Comparison of ENCODE assay signal across 1 cellular context in the genomic region with DNA sequence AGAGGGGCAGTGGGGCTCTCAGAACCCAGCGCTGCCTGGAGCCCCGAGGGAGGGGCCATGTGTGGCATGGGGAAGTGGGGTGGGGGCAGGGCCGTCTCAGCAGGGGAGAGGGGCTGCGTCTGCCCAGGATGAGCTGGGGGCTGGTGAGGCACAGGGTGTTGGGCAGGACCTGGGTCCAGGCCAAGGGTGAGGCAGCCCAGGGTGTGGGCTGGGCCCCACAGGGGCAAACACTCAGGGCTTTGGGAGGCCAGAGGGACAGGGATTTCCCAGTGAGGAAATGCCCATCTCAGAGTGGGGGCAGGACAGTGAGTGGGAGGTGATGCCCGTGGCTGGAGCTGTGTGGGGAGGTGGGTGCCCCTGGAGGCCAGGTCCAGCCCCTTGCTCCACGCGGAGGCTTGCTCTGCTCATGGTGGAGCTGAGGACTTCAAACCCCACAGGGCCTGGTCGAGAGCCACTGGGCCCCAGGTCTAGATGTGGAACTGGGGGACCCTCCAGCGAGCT.
TF ChIP-seq lines count a peak whose summit lies in the region.

No MANE protein-coding gene starts in this region.

TF ChIP-seq in HepG2, 621 proteins besides CTCF, POLR2A, EP300 and RAD21 (continues in another document):
- TF ChIP-seq, protein P1, sequence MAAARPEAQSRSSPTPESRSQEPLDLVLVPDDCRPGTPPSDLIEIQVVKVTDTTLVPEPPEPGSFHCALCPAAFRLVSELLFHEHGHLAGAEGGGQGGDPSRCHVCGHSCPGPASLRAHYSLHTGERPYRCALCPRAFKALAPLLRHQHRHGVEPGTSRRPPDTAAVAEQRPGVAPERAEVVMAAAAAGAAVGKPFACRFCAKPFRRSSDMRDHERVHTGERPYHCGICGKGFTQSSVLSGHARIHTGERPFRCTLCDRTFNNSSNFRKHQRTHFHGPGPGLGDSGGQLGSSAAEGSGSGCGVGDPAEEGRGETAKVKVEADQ (CRISPR knock-in tag; IDR thresholded peaks at IDR 0.05; ENCODE audit: borderline replicate concordance) = no peak
- TF ChIP-seq, protein P2, sequence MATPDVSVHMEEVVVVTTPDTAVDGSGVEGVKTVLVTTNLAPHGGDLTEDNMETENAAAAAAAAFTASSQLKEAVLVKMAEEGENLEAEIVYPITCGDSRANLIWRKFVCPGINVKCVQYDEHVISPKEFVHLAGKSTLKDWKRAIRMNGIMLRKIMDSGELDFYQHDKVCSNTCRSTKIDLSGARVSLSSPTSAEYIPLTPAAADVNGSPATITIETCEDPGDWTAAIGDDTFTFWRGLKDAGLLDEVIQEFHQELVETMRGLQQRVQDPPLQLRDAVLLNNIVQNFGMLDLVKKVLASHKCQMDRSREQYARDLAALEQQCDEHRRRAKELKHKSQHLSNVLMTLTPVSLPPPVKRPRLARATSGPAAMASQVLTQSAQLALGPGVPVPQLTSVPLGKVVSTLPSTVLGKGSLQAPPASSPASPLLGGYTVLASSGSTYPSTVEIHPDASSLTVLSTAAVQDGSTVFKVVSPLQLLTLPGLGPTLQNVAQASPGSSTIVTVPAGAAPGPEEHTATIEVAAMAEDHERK (CRISPR knock-in tag; IDR thresholded peaks at IDR 0.05; ENCODE audit: low read depth) = no peak
- TF ChIP-seq, protein P3, sequence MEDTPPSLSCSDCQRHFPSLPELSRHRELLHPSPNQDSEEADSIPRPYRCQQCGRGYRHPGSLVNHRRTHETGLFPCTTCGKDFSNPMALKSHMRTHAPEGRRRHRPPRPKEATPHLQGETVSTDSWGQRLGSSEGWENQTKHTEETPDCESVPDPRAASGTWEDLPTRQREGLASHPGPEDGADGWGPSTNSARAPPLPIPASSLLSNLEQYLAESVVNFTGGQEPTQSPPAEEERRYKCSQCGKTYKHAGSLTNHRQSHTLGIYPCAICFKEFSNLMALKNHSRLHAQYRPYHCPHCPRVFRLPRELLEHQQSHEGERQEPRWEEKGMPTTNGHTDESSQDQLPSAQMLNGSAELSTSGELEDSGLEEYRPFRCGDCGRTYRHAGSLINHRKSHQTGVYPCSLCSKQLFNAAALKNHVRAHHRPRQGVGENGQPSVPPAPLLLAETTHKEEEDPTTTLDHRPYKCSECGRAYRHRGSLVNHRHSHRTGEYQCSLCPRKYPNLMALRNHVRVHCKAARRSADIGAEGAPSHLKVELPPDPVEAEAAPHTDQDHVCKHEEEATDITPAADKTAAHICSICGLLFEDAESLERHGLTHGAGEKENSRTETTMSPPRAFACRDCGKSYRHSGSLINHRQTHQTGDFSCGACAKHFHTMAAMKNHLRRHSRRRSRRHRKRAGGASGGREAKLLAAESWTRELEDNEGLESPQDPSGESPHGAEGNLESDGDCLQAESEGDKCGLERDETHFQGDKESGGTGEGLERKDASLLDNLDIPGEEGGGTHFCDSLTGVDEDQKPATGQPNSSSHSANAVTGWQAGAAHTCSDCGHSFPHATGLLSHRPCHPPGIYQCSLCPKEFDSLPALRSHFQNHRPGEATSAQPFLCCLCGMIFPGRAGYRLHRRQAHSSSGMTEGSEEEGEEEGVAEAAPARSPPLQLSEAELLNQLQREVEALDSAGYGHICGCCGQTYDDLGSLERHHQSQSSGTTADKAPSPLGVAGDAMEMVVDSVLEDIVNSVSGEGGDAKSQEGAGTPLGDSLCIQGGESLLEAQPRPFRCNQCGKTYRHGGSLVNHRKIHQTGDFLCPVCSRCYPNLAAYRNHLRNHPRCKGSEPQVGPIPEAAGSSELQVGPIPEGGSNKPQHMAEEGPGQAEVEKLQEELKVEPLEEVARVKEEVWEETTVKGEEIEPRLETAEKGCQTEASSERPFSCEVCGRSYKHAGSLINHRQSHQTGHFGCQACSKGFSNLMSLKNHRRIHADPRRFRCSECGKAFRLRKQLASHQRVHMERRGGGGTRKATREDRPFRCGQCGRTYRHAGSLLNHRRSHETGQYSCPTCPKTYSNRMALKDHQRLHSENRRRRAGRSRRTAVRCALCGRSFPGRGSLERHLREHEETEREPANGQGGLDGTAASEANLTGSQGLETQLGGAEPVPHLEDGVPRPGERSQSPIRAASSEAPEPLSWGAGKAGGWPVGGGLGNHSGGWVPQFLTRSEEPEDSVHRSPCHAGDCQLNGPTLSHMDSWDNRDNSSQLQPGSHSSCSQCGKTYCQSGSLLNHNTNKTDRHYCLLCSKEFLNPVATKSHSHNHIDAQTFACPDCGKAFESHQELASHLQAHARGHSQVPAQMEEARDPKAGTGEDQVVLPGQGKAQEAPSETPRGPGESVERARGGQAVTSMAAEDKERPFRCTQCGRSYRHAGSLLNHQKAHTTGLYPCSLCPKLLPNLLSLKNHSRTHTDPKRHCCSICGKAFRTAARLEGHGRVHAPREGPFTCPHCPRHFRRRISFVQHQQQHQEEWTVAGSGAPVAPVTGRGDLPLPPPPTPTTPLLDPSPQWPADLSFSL (CRISPR knock-in tag; IDR thresholded peaks at IDR 0.05) = 0 out of 2 replicates have a peak, but pooled peaks have one; percentile 13
- no peak for TF ChIP-seq FOXC1 (CRISPR knock-in tag; IDR thresholded peaks at IDR 0.05; ENCODE audit: borderline replicate concordance)
- TF ChIP-seq ZNF335 (CRISPR knock-in tag; IDR thresholded peaks at IDR 0.05) = no peak
- TF ChIP-seq MYC (CRISPR knock-in tag; IDR thresholded peaks at IDR 0.05; ENCODE audit: borderline replicate concordance) = no peak
- TF ChIP-seq JARID2 (CRISPR knock-in tag; IDR thresholded peaks at IDR 0.05; ENCODE audit: insufficient replicate concordance) = no peak
- TF ChIP-seq JUNB (CRISPR knock-in tag; IDR thresholded peaks at IDR 0.05; ENCODE audit: borderline replicate concordance) = no peak
- TF ChIP-seq ZNF432 (CRISPR knock-in tag; IDR thresholded peaks at IDR 0.05; ENCODE audit: borderline replicate concordance) = no peak
- TF ChIP-seq, protein P4, sequence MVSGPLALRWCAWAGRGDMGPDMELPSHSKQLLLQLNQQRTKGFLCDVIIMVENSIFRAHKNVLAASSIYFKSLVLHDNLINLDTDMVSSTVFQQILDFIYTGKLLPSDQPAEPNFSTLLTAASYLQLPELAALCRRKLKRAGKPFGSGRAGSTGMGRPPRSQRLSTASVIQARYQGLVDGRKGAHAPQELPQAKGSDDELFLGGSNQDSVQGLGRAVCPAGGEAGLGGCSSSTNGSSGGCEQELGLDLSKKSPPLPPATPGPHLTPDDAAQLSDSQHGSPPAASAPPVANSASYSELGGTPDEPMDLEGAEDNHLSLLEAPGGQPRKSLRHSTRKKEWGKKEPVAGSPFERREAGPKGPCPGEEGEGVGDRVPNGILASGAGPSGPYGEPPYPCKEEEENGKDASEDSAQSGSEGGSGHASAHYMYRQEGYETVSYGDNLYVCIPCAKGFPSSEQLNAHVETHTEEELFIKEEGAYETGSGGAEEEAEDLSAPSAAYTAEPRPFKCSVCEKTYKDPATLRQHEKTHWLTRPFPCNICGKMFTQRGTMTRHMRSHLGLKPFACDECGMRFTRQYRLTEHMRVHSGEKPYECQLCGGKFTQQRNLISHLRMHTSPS (CRISPR knock-in tag; IDR thresholded peaks at IDR 0.05; ENCODE audit: low read depth) = peak; percentile 40; the same call in 1 of the 2 replicates
- TF ChIP-seq NFKB2 (CRISPR knock-in tag; IDR thresholded peaks at IDR 0.05; ENCODE audit: borderline replicate concordance) = no peak
- no peak for TF ChIP-seq HDAC1 (CRISPR knock-in tag; IDR thresholded peaks at IDR 0.05)
- TF ChIP-seq, protein P5, sequence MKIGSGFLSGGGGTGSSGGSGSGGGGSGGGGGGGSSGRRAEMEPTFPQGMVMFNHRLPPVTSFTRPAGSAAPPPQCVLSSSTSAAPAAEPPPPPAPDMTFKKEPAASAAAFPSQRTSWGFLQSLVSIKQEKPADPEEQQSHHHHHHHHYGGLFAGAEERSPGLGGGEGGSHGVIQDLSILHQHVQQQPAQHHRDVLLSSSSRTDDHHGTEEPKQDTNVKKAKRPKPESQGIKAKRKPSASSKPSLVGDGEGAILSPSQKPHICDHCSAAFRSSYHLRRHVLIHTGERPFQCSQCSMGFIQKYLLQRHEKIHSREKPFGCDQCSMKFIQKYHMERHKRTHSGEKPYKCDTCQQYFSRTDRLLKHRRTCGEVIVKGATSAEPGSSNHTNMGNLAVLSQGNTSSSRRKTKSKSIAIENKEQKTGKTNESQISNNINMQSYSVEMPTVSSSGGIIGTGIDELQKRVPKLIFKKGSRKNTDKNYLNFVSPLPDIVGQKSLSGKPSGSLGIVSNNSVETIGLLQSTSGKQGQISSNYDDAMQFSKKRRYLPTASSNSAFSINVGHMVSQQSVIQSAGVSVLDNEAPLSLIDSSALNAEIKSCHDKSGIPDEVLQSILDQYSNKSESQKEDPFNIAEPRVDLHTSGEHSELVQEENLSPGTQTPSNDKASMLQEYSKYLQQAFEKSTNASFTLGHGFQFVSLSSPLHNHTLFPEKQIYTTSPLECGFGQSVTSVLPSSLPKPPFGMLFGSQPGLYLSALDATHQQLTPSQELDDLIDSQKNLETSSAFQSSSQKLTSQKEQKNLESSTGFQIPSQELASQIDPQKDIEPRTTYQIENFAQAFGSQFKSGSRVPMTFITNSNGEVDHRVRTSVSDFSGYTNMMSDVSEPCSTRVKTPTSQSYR (CRISPR knock-in tag; IDR thresholded peaks at IDR 0.05; ENCODE audit: borderline replicate concordance) = no peak
- no peak for TF ChIP-seq ZNF205 (CRISPR knock-in tag; IDR thresholded peaks at IDR 0.05)
- TF ChIP-seq, protein P6, sequence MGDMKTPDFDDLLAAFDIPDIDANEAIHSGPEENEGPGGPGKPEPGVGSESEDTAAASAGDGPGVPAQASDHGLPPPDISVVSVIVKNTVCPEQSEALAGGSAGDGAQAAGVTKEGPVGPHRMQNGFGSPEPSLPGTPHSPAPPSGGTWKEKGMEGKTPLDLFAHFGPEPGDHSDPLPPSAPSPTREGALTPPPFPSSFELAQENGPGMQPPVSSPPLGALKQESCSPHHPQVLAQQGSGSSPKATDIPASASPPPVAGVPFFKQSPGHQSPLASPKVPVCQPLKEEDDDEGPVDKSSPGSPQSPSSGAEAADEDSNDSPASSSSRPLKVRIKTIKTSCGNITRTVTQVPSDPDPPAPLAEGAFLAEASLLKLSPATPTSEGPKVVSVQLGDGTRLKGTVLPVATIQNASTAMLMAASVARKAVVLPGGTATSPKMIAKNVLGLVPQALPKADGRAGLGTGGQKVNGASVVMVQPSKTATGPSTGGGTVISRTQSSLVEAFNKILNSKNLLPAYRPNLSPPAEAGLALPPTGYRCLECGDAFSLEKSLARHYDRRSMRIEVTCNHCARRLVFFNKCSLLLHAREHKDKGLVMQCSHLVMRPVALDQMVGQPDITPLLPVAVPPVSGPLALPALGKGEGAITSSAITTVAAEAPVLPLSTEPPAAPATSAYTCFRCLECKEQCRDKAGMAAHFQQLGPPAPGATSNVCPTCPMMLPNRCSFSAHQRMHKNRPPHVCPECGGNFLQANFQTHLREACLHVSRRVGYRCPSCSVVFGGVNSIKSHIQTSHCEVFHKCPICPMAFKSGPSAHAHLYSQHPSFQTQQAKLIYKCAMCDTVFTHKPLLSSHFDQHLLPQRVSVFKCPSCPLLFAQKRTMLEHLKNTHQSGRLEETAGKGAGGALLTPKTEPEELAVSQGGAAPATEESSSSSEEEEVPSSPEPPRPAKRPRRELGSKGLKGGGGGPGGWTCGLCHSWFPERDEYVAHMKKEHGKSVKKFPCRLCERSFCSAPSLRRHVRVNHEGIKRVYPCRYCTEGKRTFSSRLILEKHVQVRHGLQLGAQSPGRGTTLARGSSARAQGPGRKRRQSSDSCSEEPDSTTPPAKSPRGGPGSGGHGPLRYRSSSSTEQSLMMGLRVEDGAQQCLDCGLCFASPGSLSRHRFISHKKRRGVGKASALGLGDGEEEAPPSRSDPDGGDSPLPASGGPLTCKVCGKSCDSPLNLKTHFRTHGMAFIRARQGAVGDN (CRISPR knock-in tag; IDR thresholded peaks at IDR 0.05) = peak; percentile 49
- TF ChIP-seq, protein P7, sequence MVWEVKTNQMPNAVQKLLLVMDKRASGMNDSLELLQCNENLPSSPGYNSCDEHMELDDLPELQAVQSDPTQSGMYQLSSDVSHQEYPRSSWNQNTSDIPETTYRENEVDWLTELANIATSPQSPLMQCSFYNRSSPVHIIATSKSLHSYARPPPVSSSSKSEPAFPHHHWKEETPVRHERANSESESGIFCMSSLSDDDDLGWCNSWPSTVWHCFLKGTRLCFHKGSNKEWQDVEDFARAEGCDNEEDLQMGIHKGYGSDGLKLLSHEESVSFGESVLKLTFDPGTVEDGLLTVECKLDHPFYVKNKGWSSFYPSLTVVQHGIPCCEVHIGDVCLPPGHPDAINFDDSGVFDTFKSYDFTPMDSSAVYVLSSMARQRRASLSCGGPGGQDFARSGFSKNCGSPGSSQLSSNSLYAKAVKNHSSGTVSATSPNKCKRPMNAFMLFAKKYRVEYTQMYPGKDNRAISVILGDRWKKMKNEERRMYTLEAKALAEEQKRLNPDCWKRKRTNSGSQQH (CRISPR knock-in tag; IDR thresholded peaks at IDR 0.05; ENCODE audit: low read depth) = no peak
- 0 out of 2 replicates have a peak, but pooled peaks have one; percentile 48 for TF ChIP-seq HNRNPL (IDR thresholded peaks at IDR 0.05; ENCODE audit: low read depth, low read length)
- TF ChIP-seq, protein P8, sequence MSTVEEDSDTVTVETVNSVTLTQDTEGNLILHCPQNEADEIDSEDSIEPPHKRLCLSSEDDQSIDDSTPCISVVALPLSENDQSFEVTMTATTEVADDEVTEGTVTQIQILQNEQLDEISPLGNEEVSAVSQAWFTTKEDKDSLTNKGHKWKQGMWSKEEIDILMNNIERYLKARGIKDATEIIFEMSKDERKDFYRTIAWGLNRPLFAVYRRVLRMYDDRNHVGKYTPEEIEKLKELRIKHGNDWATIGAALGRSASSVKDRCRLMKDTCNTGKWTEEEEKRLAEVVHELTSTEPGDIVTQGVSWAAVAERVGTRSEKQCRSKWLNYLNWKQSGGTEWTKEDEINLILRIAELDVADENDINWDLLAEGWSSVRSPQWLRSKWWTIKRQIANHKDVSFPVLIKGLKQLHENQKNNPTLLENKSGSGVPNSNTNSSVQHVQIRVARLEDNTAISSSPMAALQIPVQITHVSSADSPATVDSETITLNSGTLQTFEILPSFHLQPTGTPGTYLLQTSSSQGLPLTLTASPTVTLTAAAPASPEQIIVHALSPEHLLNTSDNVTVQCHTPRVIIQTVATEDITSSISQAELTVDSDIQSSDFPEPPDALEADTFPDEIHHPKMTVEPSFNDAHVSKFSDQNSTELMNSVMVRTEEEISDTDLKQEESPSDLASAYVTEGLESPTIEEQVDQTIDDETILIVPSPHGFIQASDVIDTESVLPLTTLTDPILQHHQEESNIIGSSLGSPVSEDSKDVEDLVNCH (CRISPR knock-in tag; IDR thresholded peaks at IDR 0.05) = no peak
- TF ChIP-seq, protein P9, sequence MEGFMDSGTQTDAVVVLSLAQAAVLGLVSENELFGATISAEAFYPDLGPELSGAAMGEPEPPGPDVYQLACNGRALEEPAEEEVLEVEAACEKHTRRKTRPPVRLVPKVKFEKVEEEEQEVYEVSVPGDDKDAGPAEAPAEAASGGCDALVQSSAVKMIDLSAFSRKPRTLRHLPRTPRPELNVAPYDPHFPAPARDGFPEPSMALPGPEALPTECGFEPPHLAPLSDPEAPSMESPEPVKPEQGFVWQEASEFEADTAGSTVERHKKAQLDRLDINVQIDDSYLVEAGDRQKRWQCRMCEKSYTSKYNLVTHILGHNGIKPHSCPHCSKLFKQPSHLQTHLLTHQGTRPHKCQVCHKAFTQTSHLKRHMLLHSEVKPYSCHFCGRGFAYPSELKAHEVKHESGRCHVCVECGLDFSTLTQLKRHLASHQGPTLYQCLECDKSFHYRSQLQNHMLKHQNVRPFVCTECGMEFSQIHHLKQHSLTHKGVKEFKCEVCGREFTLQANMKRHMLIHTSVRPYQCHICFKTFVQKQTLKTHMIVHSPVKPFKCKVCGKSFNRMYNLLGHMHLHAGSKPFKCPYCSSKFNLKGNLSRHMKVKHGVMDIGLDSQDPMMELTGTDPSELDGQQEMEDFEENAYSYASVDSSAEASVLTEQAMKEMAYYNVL (CRISPR knock-in tag; IDR thresholded peaks at IDR 0.05; ENCODE audit: borderline replicate concordance) = no peak
